ENCODE assay signal across 1 cellular context in the genomic region with DNA sequence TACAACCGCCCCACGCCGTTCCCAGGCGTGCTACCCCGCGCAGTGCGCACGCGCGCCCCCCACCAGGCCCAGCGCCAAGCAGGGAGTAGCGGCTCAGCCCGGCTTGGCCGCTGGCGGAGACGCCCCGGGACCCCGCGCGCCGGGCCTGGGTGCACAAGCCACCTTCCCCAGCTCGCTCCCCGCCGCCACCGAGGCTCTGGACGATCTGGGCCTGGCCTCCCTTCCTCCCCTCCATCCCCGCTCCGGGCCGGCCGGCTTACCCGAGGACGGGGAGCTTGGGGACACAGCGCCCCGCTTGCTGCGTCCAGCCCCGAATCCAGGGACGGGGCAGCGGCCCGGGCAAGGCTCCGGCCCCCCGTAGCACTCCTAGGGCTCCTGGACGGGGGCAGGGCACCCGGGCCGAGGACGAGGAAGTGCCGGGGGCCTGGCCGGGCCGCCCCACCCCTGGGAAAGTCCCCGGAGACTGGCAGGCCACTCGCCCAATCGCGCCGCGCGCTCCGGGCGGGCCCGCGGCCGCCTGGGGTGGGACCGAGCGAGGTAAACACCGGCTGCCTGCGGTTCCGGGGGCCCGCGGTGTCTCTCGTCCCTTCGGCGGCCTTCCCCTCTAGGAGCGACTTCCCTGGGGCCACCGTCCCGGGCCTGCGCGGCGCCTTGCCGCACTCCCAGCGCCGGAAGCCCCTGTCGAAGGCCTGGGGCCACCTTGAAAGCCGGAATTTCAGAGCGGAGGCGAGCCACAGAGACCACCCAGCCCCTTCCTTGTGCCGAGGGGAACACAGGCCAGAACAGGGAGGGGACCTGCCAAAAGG.
TF ChIP-seq lines count a peak whose summit lies in the region.

Gene TNIP1 (minus strand): TSS at position 415 of the 806 bp plus-strand sequence. CDS start 15,939 bp downstream, outside the sequence.

TF ChIP-seq in WTC11, 78 proteins besides CTCF, POLR2A, EP300 and RAD21 (continued from another document and continues in another):
- 0 out of 2 replicates have a peak, but pooled peaks have one; percentile 33 for TF ChIP-seq GABPB1 (CRISPR knock-in tag; IDR thresholded peaks at IDR 0.05)
- peak; percentile 40; the same call in 1 of the 2 replicates for TF ChIP-seq HMGXB4 (CRISPR knock-in tag; IDR thresholded peaks at IDR 0.05)
- peak; percentile 80; the same call in 1 of the 2 replicates for TF ChIP-seq ESRRA (CRISPR knock-in tag; IDR thresholded peaks at IDR 0.05; ENCODE audit: borderline replicate concordance)
- TF ChIP-seq, protein P1, sequence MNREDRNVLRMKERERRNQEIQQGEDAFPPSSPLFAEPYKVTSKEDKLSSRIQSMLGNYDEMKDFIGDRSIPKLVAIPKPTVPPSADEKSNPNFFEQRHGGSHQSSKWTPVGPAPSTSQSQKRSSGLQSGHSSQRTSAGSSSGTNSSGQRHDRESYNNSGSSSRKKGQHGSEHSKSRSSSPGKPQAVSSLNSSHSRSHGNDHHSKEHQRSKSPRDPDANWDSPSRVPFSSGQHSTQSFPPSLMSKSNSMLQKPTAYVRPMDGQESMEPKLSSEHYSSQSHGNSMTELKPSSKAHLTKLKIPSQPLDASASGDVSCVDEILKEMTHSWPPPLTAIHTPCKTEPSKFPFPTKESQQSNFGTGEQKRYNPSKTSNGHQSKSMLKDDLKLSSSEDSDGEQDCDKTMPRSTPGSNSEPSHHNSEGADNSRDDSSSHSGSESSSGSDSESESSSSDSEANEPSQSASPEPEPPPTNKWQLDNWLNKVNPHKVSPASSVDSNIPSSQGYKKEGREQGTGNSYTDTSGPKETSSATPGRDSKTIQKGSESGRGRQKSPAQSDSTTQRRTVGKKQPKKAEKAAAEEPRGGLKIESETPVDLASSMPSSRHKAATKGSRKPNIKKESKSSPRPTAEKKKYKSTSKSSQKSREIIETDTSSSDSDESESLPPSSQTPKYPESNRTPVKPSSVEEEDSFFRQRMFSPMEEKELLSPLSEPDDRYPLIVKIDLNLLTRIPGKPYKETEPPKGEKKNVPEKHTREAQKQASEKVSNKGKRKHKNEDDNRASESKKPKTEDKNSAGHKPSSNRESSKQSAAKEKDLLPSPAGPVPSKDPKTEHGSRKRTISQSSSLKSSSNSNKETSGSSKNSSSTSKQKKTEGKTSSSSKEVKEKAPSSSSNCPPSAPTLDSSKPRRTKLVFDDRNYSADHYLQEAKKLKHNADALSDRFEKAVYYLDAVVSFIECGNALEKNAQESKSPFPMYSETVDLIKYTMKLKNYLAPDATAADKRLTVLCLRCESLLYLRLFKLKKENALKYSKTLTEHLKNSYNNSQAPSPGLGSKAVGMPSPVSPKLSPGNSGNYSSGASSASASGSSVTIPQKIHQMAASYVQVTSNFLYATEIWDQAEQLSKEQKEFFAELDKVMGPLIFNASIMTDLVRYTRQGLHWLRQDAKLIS (CRISPR knock-in tag; IDR thresholded peaks at IDR 0.05; ENCODE audit: borderline replicate concordance): no peak
- no peak for TF ChIP-seq GTF2I (CRISPR knock-in tag; conservative IDR thresholded peaks at IDR 0.05)
- TF ChIP-seq HMGA2 (CRISPR knock-in tag; IDR thresholded peaks at IDR 0.05): no peak
- TF ChIP-seq NR1H2 (CRISPR knock-in tag; IDR thresholded peaks at IDR 0.05): no peak
- TF ChIP-seq, protein P2, sequence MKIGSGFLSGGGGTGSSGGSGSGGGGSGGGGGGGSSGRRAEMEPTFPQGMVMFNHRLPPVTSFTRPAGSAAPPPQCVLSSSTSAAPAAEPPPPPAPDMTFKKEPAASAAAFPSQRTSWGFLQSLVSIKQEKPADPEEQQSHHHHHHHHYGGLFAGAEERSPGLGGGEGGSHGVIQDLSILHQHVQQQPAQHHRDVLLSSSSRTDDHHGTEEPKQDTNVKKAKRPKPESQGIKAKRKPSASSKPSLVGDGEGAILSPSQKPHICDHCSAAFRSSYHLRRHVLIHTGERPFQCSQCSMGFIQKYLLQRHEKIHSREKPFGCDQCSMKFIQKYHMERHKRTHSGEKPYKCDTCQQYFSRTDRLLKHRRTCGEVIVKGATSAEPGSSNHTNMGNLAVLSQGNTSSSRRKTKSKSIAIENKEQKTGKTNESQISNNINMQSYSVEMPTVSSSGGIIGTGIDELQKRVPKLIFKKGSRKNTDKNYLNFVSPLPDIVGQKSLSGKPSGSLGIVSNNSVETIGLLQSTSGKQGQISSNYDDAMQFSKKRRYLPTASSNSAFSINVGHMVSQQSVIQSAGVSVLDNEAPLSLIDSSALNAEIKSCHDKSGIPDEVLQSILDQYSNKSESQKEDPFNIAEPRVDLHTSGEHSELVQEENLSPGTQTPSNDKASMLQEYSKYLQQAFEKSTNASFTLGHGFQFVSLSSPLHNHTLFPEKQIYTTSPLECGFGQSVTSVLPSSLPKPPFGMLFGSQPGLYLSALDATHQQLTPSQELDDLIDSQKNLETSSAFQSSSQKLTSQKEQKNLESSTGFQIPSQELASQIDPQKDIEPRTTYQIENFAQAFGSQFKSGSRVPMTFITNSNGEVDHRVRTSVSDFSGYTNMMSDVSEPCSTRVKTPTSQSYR (CRISPR knock-in tag; IDR thresholded peaks at IDR 0.05): no peak
- no peak for TF ChIP-seq IRF2 (CRISPR knock-in tag; IDR thresholded peaks at IDR 0.05; ENCODE audit: borderline replicate concordance, low read depth)
- TF ChIP-seq, protein P3, sequence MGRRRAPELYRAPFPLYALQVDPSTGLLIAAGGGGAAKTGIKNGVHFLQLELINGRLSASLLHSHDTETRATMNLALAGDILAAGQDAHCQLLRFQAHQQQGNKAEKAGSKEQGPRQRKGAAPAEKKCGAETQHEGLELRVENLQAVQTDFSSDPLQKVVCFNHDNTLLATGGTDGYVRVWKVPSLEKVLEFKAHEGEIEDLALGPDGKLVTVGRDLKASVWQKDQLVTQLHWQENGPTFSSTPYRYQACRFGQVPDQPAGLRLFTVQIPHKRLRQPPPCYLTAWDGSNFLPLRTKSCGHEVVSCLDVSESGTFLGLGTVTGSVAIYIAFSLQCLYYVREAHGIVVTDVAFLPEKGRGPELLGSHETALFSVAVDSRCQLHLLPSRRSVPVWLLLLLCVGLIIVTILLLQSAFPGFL (CRISPR knock-in tag; IDR thresholded peaks at IDR 0.05; ENCODE audit: borderline replicate concordance): peak; percentile 59; the same call in 1 of the 2 replicates
- 0 out of 2 replicates have a peak, but pooled peaks have one; percentile 23 for TF ChIP-seq TEAD1 (CRISPR knock-in tag; IDR thresholded peaks at IDR 0.05)
- TF ChIP-seq ZNF138 (CRISPR knock-in tag; conservative IDR thresholded peaks at IDR 0.05): no peak
- peak; percentile 83 for TF ChIP-seq ZNF423 (CRISPR knock-in tag; IDR thresholded peaks at IDR 0.05)
- no peak for TF ChIP-seq TP53 (CRISPR knock-in tag; IDR thresholded peaks at IDR 0.05)
- TF ChIP-seq ZNF317 (CRISPR knock-in tag; IDR thresholded peaks at IDR 0.05; ENCODE audit: borderline replicate concordance, low read depth): no peak
- no peak for TF ChIP-seq JAZF1 (CRISPR knock-in tag; IDR thresholded peaks at IDR 0.05)
- no peak for TF ChIP-seq ERG (CRISPR knock-in tag; IDR thresholded peaks at IDR 0.05)
- TF ChIP-seq MYBL2 (CRISPR knock-in tag; IDR thresholded peaks at IDR 0.05): peak; percentile 81; the same call in 1 of the 2 replicates
- TF ChIP-seq, protein P4, sequence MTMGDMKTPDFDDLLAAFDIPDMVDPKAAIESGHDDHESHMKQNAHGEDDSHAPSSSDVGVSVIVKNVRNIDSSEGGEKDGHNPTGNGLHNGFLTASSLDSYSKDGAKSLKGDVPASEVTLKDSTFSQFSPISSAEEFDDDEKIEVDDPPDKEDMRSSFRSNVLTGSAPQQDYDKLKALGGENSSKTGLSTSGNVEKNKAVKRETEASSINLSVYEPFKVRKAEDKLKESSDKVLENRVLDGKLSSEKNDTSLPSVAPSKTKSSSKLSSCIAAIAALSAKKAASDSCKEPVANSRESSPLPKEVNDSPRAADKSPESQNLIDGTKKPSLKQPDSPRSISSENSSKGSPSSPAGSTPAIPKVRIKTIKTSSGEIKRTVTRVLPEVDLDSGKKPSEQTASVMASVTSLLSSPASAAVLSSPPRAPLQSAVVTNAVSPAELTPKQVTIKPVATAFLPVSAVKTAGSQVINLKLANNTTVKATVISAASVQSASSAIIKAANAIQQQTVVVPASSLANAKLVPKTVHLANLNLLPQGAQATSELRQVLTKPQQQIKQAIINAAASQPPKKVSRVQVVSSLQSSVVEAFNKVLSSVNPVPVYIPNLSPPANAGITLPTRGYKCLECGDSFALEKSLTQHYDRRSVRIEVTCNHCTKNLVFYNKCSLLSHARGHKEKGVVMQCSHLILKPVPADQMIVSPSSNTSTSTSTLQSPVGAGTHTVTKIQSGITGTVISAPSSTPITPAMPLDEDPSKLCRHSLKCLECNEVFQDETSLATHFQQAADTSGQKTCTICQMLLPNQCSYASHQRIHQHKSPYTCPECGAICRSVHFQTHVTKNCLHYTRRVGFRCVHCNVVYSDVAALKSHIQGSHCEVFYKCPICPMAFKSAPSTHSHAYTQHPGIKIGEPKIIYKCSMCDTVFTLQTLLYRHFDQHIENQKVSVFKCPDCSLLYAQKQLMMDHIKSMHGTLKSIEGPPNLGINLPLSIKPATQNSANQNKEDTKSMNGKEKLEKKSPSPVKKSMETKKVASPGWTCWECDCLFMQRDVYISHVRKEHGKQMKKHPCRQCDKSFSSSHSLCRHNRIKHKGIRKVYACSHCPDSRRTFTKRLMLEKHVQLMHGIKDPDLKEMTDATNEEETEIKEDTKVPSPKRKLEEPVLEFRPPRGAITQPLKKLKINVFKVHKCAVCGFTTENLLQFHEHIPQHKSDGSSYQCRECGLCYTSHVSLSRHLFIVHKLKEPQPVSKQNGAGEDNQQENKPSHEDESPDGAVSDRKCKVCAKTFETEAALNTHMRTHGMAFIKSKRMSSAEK (CRISPR knock-in tag; IDR thresholded peaks at IDR 0.05; ENCODE audit: borderline replicate concordance): no peak
- TF ChIP-seq EMX1 (CRISPR knock-in tag; IDR thresholded peaks at IDR 0.05): no peak
- TF ChIP-seq, protein P5, sequence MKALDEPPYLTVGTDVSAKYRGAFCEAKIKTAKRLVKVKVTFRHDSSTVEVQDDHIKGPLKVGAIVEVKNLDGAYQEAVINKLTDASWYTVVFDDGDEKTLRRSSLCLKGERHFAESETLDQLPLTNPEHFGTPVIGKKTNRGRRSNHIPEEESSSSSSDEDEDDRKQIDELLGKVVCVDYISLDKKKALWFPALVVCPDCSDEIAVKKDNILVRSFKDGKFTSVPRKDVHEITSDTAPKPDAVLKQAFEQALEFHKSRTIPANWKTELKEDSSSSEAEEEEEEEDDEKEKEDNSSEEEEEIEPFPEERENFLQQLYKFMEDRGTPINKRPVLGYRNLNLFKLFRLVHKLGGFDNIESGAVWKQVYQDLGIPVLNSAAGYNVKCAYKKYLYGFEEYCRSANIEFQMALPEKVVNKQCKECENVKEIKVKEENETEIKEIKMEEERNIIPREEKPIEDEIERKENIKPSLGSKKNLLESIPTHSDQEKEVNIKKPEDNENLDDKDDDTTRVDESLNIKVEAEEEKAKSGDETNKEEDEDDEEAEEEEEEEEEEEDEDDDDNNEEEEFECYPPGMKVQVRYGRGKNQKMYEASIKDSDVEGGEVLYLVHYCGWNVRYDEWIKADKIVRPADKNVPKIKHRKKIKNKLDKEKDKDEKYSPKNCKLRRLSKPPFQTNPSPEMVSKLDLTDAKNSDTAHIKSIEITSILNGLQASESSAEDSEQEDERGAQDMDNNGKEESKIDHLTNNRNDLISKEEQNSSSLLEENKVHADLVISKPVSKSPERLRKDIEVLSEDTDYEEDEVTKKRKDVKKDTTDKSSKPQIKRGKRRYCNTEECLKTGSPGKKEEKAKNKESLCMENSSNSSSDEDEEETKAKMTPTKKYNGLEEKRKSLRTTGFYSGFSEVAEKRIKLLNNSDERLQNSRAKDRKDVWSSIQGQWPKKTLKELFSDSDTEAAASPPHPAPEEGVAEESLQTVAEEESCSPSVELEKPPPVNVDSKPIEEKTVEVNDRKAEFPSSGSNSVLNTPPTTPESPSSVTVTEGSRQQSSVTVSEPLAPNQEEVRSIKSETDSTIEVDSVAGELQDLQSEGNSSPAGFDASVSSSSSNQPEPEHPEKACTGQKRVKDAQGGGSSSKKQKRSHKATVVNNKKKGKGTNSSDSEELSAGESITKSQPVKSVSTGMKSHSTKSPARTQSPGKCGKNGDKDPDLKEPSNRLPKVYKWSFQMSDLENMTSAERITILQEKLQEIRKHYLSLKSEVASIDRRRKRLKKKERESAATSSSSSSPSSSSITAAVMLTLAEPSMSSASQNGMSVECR (CRISPR knock-in tag; IDR thresholded peaks at IDR 0.05; ENCODE audit: borderline replicate concordance): peak; percentile 58; the same call in 1 of the 2 replicates
- TF ChIP-seq SP1 (CRISPR knock-in tag; conservative IDR thresholded peaks at IDR 0.05): peak; percentile 52
